Comparison of ENCODE assay signal across 9 cellular contexts in the genomic region with DNA sequence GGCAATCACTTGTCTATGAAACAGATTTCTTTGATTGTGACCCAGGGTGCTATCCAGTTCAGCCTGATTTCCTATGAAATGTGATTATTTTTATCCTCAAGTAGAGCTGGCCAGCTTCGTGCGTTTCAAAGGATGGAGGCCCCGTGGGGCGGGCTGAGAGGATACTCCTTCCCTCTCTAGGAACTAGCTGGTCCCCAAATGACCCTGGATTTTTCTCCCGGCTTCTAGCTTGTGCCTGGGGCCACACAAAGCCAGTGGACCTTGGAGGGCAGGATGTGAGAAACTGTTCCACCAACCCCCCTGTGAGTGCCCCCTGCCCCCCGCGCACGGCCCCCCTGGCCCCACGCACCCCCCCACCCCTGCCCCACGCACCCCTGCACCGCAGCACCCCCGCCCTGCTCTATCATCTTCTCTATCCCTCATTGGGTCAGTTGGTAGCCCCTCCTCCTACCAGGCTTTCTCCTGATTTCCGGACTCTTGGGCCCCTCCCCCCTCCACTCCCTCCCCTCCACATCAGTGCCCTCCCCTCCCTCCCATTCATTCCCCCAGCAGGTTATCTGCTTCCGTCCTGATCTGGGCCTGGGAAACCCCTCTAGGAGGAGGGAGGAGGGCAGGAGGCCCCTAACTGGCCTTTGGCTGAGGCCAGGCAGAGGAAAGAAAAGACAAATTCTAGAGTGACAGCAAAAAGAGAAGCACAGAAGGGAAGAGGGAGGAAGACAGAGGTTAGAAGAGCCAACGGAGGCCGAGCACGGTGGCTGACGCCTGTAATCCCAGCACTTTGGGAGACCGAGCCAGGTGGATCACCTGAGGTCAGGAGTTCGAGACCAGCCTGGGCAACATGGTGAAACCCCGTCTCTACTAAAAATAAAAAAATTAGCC. TPM values are rescaled to one million over a fixed set of nuclear protein-coding genes. Genes with fewer than 3 reads are reported as not detected.
DNase-seq lines count a peak whose midpoint lies in the region; ATAC-seq and TF ChIP-seq lines count a peak whose summit lies in the region.
"Had no signal": no experiment of that assay in that cellular context is flagged by ENCODE, and none has a peak within 500 bp of the region (broad histone marks: within the 10 kb centered on the region; RNA-seq: fewer than 3 reads in every experiment).

No MANE protein-coding gene starts in this region.

- no peak overlapping the region for H2BK120ac ChIP-seq in H9 (ENCODE audit: low read depth, low read length, poor library complexity, severe bottlenecking)

- H3K9ac ChIP-seq in DND-41 (ENCODE audit: low read depth, low read length) (peak overlapping the region; percentile 82), H9 (ENCODE audit: extremely low read depth, insufficient read length, low read length) (no peak overlapping the region)

- intact Hi-C loops in activated T-helper 2 cell treated with anti-CD3 and anti-CD28 coated beads, Interferon-gamma antibody, Interleukin-2, Interleukin-4, amounts not matched to agents 10 μg/mL and 5 μg/mL and 100 μg/mL, durations not matched to agents 14 hours and 24 hours and 36 hours (cut with micrococcal nuclease), result no loop called here
- intact Hi-C loops in natural killer cell (cut with micrococcal nuclease), result no loop called here

- peak overlapping the region in 1 of 2 experiments; percentile 21; a peak in 2 of 5 replicates for H3K4me3 Mint-ChIP-seq in H9
- H3K4me3 Mint-ChIP-seq in activated T-helper 2 cell treated with anti-CD3 and anti-CD28 coated beads, Interferon-gamma antibody, Interleukin-2, Interleukin-4, amounts not matched to agents 10 μg/mL and 5 μg/mL and 100 μg/mL, durations not matched to agents 14 hours and 24 hours and 36 hours (ENCODE audit: low read depth), result no peak overlapping the region
- H3K4me3 Mint-ChIP-seq in natural killer cell, result peak overlapping the region; percentile 41

- H3K79me2 ChIP-seq in DND-41 (ENCODE audit: insufficient read depth, low read length) (peaks cover 8% of the 10 kb centered on the region), H9 (ENCODE audit: insufficient read depth, low read length) (no peaks in the 10 kb centered on the region)

- H3K4me1 Mint-ChIP-seq in H9 (peaks cover 13 to 28% of the 10 kb centered on the region in 2 experiments), natural killer cell (peaks cover 21 to 39% of the 10 kb centered on the region in 2 donors)
- peaks cover 41% of the 10 kb centered on the region for H3K4me1 Mint-ChIP-seq in activated T-helper 2 cell treated with anti-CD3 and anti-CD28 coated beads, Interferon-gamma antibody, Interleukin-2, Interleukin-4, amounts not matched to agents 10 μg/mL and 5 μg/mL and 100 μg/mL, durations not matched to agents 14 hours and 24 hours and 36 hours (ENCODE audit: low read depth)

- H4K20me1 ChIP-seq in DND-41 (ENCODE audit: insufficient read depth, low read length) (no peaks in the 10 kb centered on the region), H9 (ENCODE audit: control insufficient read depth, insufficient read depth, insufficient read length) (no peaks in the 10 kb centered on the region)

- no peak overlapping the region for H3K18ac ChIP-seq in H9 (ENCODE audit: insufficient read length, low read depth, low read length)

- POLR2A ChIA-PET in GM10248 (lab: Yijun Ruan, JAX), result no interaction called here

- ATAC-seq in DND-41 (ENCODE audit: insufficient read depth, low read depth) (no peak), natural killer cell (no peak)

- H3K14ac ChIP-seq in H9 (ENCODE audit: insufficient read depth, low read length), result no peak overlapping the region

- no peaks in the 10 kb centered on the region for H3K79me1 ChIP-seq in H9 (ENCODE audit: insufficient read depth, low read depth, low read length, poor library complexity, severe bottlenecking)

- H4K8ac ChIP-seq in H9 (replicated peaks; ENCODE audit: insufficient read length, low read depth, low read length), result no peak overlapping the region

- H3K4me1 ChIP-seq in DND-41 (ENCODE audit: insufficient read depth, low read length) (peaks cover 97% of the 10 kb centered on the region), H9 (ENCODE audit: insufficient read depth, low read length) (no peaks in the 10 kb centered on the region; the same call in 1 of the 2 replicates)

- no peak overlapping the region for H4K5ac ChIP-seq in H9 (ENCODE audit: insufficient read length, low read depth, low read length)

- CTCF ChIA-PET in GM10248 (lab: Yijun Ruan, JAX), result interaction anchor here (1.3 kb wide), 1 partner anchor 14 kb away, joined by 3 read pairs; no protein-coding TSS in a partner anchor

- no peak overlapping the region for H2AK5ac ChIP-seq in H9 (ENCODE audit: insufficient read length, low read length)

- peak overlapping the region; percentile 97 for H3K27ac ChIP-seq in DND-41 (ENCODE audit: low read length)
- H3K27ac ChIP-seq in H9 (ENCODE audit: insufficient read length, low read depth, low read length), result no peak overlapping the region
- H3K27ac ChIP-seq: skin epidermis had no signal

- H3K4me2 ChIP-seq in DND-41 (ENCODE audit: insufficient read depth, low read length), result peak overlapping the region; percentile 35
- no peak overlapping the region for H3K4me2 ChIP-seq in H9 (ENCODE audit: insufficient read depth, insufficient read length, low read length)

- H3K27ac Mint-ChIP-seq in H9 (peak overlapping the region in 1 of 3 experiments; percentile 40; a peak in 3 of 7 replicates), natural killer cell (peak overlapping the region; percentile 64 to 71)
- peak overlapping the region; percentile 69 for H3K27ac Mint-ChIP-seq in activated T-helper 2 cell treated with anti-CD3 and anti-CD28 coated beads, Interferon-gamma antibody, Interleukin-2, Interleukin-4, amounts not matched to agents 10 μg/mL and 5 μg/mL and 100 μg/mL, durations not matched to agents 14 hours and 24 hours and 36 hours

- H3K27me3 ChIP-seq in DND-41 (ENCODE audit: insufficient read depth, low read length, poor library complexity), result no peaks in the 10 kb centered on the region
- H3K27me3 ChIP-seq in H9 (ENCODE audit: insufficient read depth, low read length), result no peaks in the 10 kb centered on the region

- no peak overlapping the region for H3K4ac ChIP-seq in H9 (ENCODE audit: low read depth, low read length)

- H3K4me3 ChIP-seq in DND-41 (ENCODE audit: low read depth in 1 of 2, low read length in 2 of 2), result no peak overlapping the region; a peak in 1 of 4 replicates
- H3K4me3 ChIP-seq: skin epidermis had no signal

- H2BK5ac ChIP-seq in H9 (ENCODE audit: insufficient read length, low read length), result no peak overlapping the region

- H2BK15ac ChIP-seq in H9 (ENCODE audit: low read depth, low read length), result no peak overlapping the region

- H3K9me3 Mint-ChIP-seq in H9 (peaks cover 0 to 65% of the 10 kb centered on the region in 2 experiments; a peak in 3 of 5 replicates), natural killer cell (no peaks in the 10 kb centered on the region)
- no peaks in the 10 kb centered on the region for H3K9me3 Mint-ChIP-seq in activated T-helper 2 cell treated with anti-CD3 and anti-CD28 coated beads, Interferon-gamma antibody, Interleukin-2, Interleukin-4, amounts not matched to agents 10 μg/mL and 5 μg/mL and 100 μg/mL, durations not matched to agents 14 hours and 24 hours and 36 hours

- DNase-seq in DND-41, result peak; percentile 72
- peak; percentile 81 for DNase-seq in H9
- no peak for DNase-seq in activated T-helper 2 cell treated with anti-CD3 and anti-CD28 coated beads, Interferon-gamma antibody, Interleukin-2, Interleukin-4, amounts not matched to agents 10 μg/mL and 5 μg/mL and 100 μg/mL, durations not matched to agents 14 hours and 24 hours and 36 hours (ENCODE audit: low spot score)
- DNase-seq in natural killer cell, result no peak
- DNase-seq in GM10248 (ENCODE audit: extremely low spot score), result no peak
- DNase-seq in activated CD4-positive, CD25-positive, alpha-beta regulatory T cell (lab: John Stamatoyannopoulos, UW), result no peak
- no peak for DNase-seq in GF-D8 (lab: John Stamatoyannopoulos, UW)

- H3K36me3 Mint-ChIP-seq in H9 (ENCODE audit: insufficient read depth in 1 of 3, low read depth in 3 of 3), result no peaks in the 10 kb centered on the region; a peak in 2 of 7 replicates
- H3K36me3 Mint-ChIP-seq in activated T-helper 2 cell treated with anti-CD3 and anti-CD28 coated beads, Interferon-gamma antibody, Interleukin-2, Interleukin-4, amounts not matched to agents 10 μg/mL and 5 μg/mL and 100 μg/mL, durations not matched to agents 14 hours and 24 hours and 36 hours (ENCODE audit: low read depth), result no peaks in the 10 kb centered on the region
- no peaks in the 10 kb centered on the region for H3K36me3 Mint-ChIP-seq in natural killer cell

- no peak overlapping the region for H2BK12ac ChIP-seq in H9 (ENCODE audit: insufficient read length, low read depth, low read length)

- H2AFZ ChIP-seq in DND-41 (ENCODE audit: low read depth, low read length) (no peak overlapping the region), H9 (ENCODE audit: low read length) (no peak overlapping the region)

- H3K56ac ChIP-seq in H9 (ENCODE audit: insufficient read length, low read depth, low read length), result no peak overlapping the region

- no peak overlapping the region for H2BK20ac ChIP-seq in H9 (ENCODE audit: low read depth, low read length, poor library complexity, severe bottlenecking)

- H3T11ph ChIP-seq in H9 (ENCODE audit: low read length), result no peak overlapping the region

- no peak overlapping the region for H3K23ac ChIP-seq in H9 (ENCODE audit: insufficient read length, low read depth, low read length)

- H3K36me3 ChIP-seq in DND-41 (ENCODE audit: insufficient read depth, low read length), result no peaks in the 10 kb centered on the region

- TF ChIP-seq CTCF in DND-41 (IDR thresholded peaks at IDR 0.05; ENCODE audit: borderline replicate concordance, extremely low read depth, low read length, poor library complexity, severe bottlenecking) (no peak), H9 (conservative IDR thresholded peaks at IDR 0.05) (no peak), natural killer cell (IDR thresholded peaks at IDR 0.05) (no peak), GM10248 (IDR thresholded peaks at IDR 0.05; ENCODE audit: control extremely low read depth, extremely low read depth, low read depth, missing control alignments) (no peak)

- H4K91ac ChIP-seq in H9 (ENCODE audit: insufficient read length, low read depth, low read length), result no peak overlapping the region

- no CpG with 5 or more reads among the region's 21 CpGs for WGBS in H9 (ENCODE audit: extremely low coverage, insufficient read length, low lambda C conversion rate)

- no peaks in the 10 kb centered on the region for H3K23me2 ChIP-seq in H9 (ENCODE audit: insufficient read length, low read depth, low read length, poor library complexity, severe bottlenecking)

- H3K9me3 ChIP-seq in DND-41 (ENCODE audit: insufficient read depth, low read length, severe bottlenecking) (no peaks in the 10 kb centered on the region), H9 (ENCODE audit: control insufficient read depth, low read depth, low read length) (no peaks in the 10 kb centered on the region)

- H3K27me3 Mint-ChIP-seq in H9 (ENCODE audit: low read depth), result peaks cover 41% of the 10 kb centered on the region
- H3K27me3 Mint-ChIP-seq in activated T-helper 2 cell treated with anti-CD3 and anti-CD28 coated beads, Interferon-gamma antibody, Interleukin-2, Interleukin-4, amounts not matched to agents 10 μg/mL and 5 μg/mL and 100 μg/mL, durations not matched to agents 14 hours and 24 hours and 36 hours (ENCODE audit: low read depth), result no peaks in the 10 kb centered on the region
- no peaks in the 10 kb centered on the region for H3K27me3 Mint-ChIP-seq in natural killer cell (ENCODE audit: low read depth in 2 of 2)

RNA-seq across cellular contexts. Expression of a gene that starts 3.3 kb away (rescaled TPM):
- total RNA-seq in H9 (2021) (0.11 TPM in 1 of 2 replicates, not detected in the other), natural killer cell (1 to 10 TPM in 2 of 3 donors, under 1 TPM in 1; 0.96 to 2.6 (median 1.6) TPM)
- total RNA-seq in activated T-helper 2 cell treated with anti-CD3 and anti-CD28 coated beads, Interferon-gamma antibody, Interleukin-2, Interleukin-4, amounts not matched to agents 10 μg/mL and 5 μg/mL and 100 μg/mL, durations not matched to agents 14 hours and 24 hours and 36 hours, result 0.11 and 0.16 TPM in 2 replicates
- total RNA-seq: glomerular endothelial cell had no signal

RNA-seq across cellular contexts. Expression of a gene that starts 37.6 kb away (rescaled TPM):
- not detected in 2 replicates for total RNA-seq in H9 (2021)
- total RNA-seq in activated T-helper 2 cell treated with anti-CD3 and anti-CD28 coated beads, Interferon-gamma antibody, Interleukin-2, Interleukin-4, amounts not matched to agents 10 μg/mL and 5 μg/mL and 100 μg/mL, durations not matched to agents 14 hours and 24 hours and 36 hours, result 89.8 and 102 TPM in 2 replicates
- total RNA-seq in natural killer cell, result 100 to 1,000 TPM; 356 to 403 (median 392) TPM
- total RNA-seq: glomerular endothelial cell had no signal

Comparison
In these comparisons a context has a peak if more than half of its experiments do, and no peak if none do; other contexts are left out.
1. DNase-seq: peak in DND-41 (single experiment) and H9 (single experiment); none in activated T-helper 2 cell treated with anti-CD3 and anti-CD28 coated beads, Interferon-gamma antibody, Interleukin-2, Interleukin-4, amounts not matched to agents 10 μg/mL and 5 μg/mL and 100 μg/mL, durations not matched to agents 14 hours and 24 hours and 36 hours (single experiment), natural killer cell (single experiment), GM10248 (single experiment), activated CD4-positive, CD25-positive, alpha-beta regulatory T cell (0 of 4) and GF-D8 (single experiment).
2. RNA of a gene that starts 37.6 kb away (total RNA-seq): 356 to 403 TPM in natural killer cell and 89.8 to 102 TPM in activated T-helper 2 cell treated with anti-CD3 and anti-CD28 coated beads, Interferon-gamma antibody, Interleukin-2, Interleukin-4, amounts not matched to agents 10 μg/mL and 5 μg/mL and 100 μg/mL, durations not matched to agents 14 hours and 24 hours and 36 hours; not detected in H9; every median in the first group is over 10 times any median in the second.